Comparison of ENCODE assay signal across 8 cellular contexts in the genomic region with DNA sequence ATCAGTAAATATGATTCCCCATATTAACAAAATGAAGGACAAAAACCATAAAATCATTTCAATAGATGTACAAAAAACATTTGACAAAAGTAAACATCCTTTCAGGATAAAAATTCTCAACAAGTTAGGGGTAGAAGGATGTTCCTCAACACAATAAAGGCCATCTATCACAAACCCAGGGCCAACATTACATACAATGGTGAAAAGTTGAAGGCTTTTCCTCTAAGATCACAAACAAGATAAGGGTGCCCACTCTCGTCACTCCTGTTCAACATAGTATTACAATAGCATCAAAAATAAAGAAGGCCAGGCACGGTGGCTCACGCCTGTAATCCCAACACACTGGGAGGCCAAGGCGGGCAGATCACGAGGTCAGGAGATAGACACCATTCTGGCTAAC.
"Had no signal": no experiment of that assay in that cellular context is flagged by ENCODE, and none has a peak within 500 bp of the region (broad histone marks: within the 10 kb centered on the region; RNA-seq: fewer than 3 reads in every experiment).

No MANE protein-coding gene starts in this region.

- DNase-seq: GM23248, GOT3, H9, HCEC 1CT had no signal

- H3K27ac Mint-ChIP-seq: IgD-negative memory B cell had no signal

- H3K27ac ChIP-seq: GM23248, HL-60 had no signal

- H3K9ac ChIP-seq: GM23248 had no signal

- H3K4me3 Mint-ChIP-seq: H9 had no signal

- H3K27me3 Mint-ChIP-seq: IgD-negative memory B cell had no signal

- H3K4me3 ChIP-seq: GM23248 had no signal

- ATAC-seq: HepG2 had no signal

- H2AFZ ChIP-seq: GM23248 had no signal

- FAIRE-seq: H54, HepG2 had no signal
